1 cellular context compared by ENCODE assay signal in the genomic region with DNA sequence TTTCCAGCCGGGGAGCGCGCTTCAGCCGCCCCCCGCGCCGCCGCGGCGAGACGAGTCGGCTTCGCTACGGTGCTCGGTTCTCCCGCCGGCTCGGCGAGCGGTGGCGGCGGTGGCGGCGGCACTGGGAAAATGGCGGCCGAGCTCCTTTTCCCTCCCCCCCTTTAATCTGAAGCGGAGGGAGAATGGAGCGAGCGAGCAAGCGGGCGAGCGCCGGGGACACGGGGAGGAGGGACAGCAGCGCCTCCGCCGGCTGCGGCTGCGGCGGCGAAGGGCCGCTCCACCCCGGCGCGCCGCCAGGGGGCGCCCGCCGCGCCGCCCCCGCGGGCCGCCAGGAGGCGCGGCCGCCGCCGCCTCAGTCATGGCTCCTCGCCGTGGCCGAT.
TF ChIP-seq lines count a peak whose summit lies in the region.

A gene with protein sequence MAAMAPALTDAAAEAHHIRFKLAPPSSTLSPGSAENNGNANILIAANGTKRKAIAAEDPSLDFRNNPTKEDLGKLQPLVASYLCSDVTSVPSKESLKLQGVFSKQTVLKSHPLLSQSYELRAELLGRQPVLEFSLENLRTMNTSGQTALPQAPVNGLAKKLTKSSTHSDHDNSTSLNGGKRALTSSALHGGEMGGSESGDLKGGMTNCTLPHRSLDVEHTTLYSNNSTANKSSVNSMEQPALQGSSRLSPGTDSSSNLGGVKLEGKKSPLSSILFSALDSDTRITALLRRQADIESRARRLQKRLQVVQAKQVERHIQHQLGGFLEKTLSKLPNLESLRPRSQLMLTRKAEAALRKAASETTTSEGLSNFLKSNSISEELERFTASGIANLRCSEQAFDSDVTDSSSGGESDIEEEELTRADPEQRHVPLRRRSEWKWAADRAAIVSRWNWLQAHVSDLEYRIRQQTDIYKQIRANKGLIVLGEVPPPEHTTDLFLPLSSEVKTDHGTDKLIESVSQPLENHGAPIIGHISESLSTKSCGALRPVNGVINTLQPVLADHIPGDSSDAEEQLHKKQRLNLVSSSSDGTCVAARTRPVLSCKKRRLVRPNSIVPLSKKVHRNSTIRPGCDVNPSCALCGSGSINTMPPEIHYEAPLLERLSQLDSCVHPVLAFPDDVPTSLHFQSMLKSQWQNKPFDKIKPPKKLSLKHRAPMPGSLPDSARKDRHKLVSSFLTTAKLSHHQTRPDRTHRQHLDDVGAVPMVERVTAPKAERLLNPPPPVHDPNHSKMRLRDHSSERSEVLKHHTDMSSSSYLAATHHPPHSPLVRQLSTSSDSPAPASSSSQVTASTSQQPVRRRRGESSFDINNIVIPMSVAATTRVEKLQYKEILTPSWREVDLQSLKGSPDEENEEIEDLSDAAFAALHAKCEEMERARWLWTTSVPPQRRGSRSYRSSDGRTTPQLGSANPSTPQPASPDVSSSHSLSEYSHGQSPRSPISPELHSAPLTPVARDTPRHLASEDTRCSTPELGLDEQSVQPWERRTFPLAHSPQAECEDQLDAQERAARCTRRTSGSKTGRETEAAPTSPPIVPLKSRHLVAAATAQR (N-terminal part only) (minus strand): TSS at position 184 of the 380 bp plus-strand sequence. CDS start 21,286 bp downstream, outside the sequence.

TF ChIP-seq in K562, 482 proteins besides CTCF, POLR2A, EP300 and RAD21 (continued from another document and continues in another):
- TF ChIP-seq NR2C2 (CRISPR knock-in tag; IDR thresholded peaks at IDR 0.05) = no peak
- TF ChIP-seq NR2C2 (tag; IDR thresholded peaks at IDR 0.05) = no peak
- TF ChIP-seq ZNF830 (CRISPR knock-in tag; IDR thresholded peaks at IDR 0.05) = no peak
- no peak; the same call in 1 of the 2 replicates for TF ChIP-seq TCF7 (IDR thresholded peaks at IDR 0.05; ENCODE audit: borderline replicate concordance)
- no peak for TF ChIP-seq ZNF766 (CRISPR knock-in tag; conservative IDR thresholded peaks at IDR 0.05)
- TF ChIP-seq GATAD2A (IDR thresholded peaks at IDR 0.05) = peak; percentile 60; the same call in 1 of the 2 replicates
- TF ChIP-seq, protein P1, sequence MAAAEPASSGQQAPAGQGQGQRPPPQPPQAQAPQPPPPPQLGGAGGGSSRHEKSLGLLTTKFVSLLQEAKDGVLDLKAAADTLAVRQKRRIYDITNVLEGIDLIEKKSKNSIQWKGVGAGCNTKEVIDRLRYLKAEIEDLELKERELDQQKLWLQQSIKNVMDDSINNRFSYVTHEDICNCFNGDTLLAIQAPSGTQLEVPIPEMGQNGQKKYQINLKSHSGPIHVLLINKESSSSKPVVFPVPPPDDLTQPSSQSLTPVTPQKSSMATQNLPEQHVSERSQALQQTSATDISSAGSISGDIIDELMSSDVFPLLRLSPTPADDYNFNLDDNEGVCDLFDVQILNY (CRISPR knock-in tag; IDR thresholded peaks at IDR 0.05) = no peak
- TF ChIP-seq, protein P2, sequence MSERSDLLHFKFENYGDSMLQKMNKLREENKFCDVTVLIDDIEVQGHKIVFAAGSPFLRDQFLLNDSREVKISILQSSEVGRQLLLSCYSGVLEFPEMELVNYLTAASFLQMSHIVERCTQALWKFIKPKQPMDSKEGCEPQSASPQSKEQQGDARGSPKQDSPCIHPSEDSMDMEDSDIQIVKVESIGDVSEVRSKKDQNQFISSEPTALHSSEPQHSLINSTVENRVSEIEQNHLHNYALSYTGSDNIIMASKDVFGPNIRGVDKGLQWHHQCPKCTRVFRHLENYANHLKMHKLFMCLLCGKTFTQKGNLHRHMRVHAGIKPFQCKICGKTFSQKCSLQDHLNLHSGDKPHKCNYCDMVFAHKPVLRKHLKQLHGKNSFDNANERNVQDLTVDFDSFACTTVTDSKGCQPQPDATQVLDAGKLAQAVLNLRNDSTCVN (CRISPR knock-in tag; IDR thresholded peaks at IDR 0.05) = no peak
- TF ChIP-seq, protein P3, sequence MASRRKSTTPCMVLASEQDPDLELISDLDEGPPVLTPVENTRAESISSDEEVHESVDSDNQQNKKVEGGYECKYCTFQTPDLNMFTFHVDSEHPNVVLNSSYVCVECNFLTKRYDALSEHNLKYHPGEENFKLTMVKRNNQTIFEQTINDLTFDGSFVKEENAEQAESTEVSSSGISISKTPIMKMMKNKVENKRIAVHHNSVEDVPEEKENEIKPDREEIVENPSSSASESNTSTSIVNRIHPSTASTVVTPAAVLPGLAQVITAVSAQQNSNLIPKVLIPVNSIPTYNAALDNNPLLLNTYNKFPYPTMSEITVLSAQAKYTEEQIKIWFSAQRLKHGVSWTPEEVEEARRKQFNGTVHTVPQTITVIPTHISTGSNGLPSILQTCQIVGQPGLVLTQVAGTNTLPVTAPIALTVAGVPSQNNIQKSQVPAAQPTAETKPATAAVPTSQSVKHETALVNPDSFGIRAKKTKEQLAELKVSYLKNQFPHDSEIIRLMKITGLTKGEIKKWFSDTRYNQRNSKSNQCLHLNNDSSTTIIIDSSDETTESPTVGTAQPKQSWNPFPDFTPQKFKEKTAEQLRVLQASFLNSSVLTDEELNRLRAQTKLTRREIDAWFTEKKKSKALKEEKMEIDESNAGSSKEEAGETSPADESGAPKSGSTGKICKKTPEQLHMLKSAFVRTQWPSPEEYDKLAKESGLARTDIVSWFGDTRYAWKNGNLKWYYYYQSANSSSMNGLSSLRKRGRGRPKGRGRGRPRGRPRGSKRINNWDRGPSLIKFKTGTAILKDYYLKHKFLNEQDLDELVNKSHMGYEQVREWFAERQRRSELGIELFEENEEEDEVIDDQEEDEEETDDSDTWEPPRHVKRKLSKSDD (conservative IDR thresholded peaks at IDR 0.05; ENCODE audit: low read length) = peak; percentile 55; the same call in 1 of the 2 replicates
- TF ChIP-seq ZNF212 (CRISPR knock-in tag; IDR thresholded peaks at IDR 0.05) = peak; percentile 76; the same call in 1 of the 2 replicates
- no peak for TF ChIP-seq MYBL2 (IDR thresholded peaks at IDR 0.05; ENCODE audit: low read depth)
- TF ChIP-seq MYBL2 (CRISPR knock-in tag; IDR thresholded peaks at IDR 0.05; ENCODE audit: borderline replicate concordance) = no peak
- TF ChIP-seq RHOXF2B (CRISPR knock-in tag; conservative IDR thresholded peaks at IDR 0.05) = no peak
- TF ChIP-seq COPS2 (conservative IDR thresholded peaks at IDR 0.05) = no peak
- no peak for TF ChIP-seq ZNF239 (CRISPR knock-in tag; IDR thresholded peaks at IDR 0.05)
- no peak for TF ChIP-seq ELF4 (CRISPR knock-in tag; IDR thresholded peaks at IDR 0.05)
- TF ChIP-seq, protein P4, sequence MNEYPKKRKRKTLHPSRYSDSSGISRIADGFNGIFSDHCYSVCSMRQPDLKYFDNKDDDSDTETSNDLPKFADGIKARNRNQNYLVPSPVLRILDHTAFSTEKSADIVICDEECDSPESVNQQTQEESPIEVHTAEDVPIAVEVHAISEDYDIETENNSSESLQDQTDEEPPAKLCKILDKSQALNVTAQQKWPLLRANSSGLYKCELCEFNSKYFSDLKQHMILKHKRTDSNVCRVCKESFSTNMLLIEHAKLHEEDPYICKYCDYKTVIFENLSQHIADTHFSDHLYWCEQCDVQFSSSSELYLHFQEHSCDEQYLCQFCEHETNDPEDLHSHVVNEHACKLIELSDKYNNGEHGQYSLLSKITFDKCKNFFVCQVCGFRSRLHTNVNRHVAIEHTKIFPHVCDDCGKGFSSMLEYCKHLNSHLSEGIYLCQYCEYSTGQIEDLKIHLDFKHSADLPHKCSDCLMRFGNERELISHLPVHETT (CRISPR knock-in tag; conservative IDR thresholded peaks at IDR 0.05 in 1 of 2, IDR thresholded peaks at IDR 0.05 in 1 of 2) = peak in 1 of 2 experiments; percentile 98; a peak in 2 of 4 replicates
- no peak for TF ChIP-seq GABPB2 (CRISPR knock-in tag; conservative IDR thresholded peaks at IDR 0.05)
- TF ChIP-seq KLF16 (IDR thresholded peaks at IDR 0.05) = no peak
- no peak for TF ChIP-seq ESRRB (CRISPR knock-in tag; IDR thresholded peaks at IDR 0.05; ENCODE audit: borderline replicate concordance)
- no peak for TF ChIP-seq MAFG (tag; conservative IDR thresholded peaks at IDR 0.05)
- TF ChIP-seq ASH1L (IDR thresholded peaks at IDR 0.05; ENCODE audit: borderline replicate concordance, low read depth, partially characterized antibody) = no peak
- no peak for TF ChIP-seq SMARCC2 (IDR thresholded peaks at IDR 0.05; ENCODE audit: low read depth)
- TF ChIP-seq, protein P5, sequence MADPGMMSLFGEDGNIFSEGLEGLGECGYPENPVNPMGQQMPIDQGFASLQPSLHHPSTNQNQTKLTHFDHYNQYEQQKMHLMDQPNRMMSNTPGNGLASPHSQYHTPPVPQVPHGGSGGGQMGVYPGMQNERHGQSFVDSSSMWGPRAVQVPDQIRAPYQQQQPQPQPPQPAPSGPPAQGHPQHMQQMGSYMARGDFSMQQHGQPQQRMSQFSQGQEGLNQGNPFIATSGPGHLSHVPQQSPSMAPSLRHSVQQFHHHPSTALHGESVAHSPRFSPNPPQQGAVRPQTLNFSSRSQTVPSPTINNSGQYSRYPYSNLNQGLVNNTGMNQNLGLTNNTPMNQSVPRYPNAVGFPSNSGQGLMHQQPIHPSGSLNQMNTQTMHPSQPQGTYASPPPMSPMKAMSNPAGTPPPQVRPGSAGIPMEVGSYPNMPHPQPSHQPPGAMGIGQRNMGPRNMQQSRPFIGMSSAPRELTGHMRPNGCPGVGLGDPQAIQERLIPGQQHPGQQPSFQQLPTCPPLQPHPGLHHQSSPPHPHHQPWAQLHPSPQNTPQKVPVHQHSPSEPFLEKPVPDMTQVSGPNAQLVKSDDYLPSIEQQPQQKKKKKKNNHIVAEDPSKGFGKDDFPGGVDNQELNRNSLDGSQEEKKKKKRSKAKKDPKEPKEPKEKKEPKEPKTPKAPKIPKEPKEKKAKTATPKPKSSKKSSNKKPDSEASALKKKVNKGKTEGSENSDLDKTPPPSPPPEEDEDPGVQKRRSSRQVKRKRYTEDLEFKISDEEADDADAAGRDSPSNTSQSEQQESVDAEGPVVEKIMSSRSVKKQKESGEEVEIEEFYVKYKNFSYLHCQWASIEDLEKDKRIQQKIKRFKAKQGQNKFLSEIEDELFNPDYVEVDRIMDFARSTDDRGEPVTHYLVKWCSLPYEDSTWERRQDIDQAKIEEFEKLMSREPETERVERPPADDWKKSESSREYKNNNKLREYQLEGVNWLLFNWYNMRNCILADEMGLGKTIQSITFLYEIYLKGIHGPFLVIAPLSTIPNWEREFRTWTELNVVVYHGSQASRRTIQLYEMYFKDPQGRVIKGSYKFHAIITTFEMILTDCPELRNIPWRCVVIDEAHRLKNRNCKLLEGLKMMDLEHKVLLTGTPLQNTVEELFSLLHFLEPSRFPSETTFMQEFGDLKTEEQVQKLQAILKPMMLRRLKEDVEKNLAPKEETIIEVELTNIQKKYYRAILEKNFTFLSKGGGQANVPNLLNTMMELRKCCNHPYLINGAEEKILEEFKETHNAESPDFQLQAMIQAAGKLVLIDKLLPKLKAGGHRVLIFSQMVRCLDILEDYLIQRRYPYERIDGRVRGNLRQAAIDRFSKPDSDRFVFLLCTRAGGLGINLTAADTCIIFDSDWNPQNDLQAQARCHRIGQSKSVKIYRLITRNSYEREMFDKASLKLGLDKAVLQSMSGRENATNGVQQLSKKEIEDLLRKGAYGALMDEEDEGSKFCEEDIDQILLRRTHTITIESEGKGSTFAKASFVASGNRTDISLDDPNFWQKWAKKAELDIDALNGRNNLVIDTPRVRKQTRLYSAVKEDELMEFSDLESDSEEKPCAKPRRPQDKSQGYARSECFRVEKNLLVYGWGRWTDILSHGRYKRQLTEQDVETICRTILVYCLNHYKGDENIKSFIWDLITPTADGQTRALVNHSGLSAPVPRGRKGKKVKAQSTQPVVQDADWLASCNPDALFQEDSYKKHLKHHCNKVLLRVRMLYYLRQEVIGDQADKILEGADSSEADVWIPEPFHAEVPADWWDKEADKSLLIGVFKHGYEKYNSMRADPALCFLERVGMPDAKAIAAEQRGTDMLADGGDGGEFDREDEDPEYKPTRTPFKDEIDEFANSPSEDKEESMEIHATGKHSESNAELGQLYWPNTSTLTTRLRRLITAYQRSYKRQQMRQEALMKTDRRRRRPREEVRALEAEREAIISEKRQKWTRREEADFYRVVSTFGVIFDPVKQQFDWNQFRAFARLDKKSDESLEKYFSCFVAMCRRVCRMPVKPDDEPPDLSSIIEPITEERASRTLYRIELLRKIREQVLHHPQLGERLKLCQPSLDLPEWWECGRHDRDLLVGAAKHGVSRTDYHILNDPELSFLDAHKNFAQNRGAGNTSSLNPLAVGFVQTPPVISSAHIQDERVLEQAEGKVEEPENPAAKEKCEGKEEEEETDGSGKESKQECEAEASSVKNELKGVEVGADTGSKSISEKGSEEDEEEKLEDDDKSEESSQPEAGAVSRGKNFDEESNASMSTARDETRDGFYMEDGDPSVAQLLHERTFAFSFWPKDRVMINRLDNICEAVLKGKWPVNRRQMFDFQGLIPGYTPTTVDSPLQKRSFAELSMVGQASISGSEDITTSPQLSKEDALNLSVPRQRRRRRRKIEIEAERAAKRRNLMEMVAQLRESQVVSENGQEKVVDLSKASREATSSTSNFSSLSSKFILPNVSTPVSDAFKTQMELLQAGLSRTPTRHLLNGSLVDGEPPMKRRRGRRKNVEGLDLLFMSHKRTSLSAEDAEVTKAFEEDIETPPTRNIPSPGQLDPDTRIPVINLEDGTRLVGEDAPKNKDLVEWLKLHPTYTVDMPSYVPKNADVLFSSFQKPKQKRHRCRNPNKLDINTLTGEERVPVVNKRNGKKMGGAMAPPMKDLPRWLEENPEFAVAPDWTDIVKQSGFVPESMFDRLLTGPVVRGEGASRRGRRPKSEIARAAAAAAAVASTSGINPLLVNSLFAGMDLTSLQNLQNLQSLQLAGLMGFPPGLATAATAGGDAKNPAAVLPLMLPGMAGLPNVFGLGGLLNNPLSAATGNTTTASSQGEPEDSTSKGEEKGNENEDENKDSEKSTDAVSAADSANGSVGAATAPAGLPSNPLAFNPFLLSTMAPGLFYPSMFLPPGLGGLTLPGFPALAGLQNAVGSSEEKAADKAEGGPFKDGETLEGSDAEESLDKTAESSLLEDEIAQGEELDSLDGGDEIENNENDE (IDR thresholded peaks at IDR 0.05; ENCODE audit: low read depth, low read length) = no peak
- TF ChIP-seq, protein P6, sequence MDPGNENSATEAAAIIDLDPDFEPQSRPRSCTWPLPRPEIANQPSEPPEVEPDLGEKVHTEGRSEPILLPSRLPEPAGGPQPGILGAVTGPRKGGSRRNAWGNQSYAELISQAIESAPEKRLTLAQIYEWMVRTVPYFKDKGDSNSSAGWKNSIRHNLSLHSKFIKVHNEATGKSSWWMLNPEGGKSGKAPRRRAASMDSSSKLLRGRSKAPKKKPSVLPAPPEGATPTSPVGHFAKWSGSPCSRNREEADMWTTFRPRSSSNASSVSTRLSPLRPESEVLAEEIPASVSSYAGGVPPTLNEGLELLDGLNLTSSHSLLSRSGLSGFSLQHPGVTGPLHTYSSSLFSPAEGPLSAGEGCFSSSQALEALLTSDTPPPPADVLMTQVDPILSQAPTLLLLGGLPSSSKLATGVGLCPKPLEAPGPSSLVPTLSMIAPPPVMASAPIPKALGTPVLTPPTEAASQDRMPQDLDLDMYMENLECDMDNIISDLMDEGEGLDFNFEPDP (CRISPR knock-in tag; IDR thresholded peaks at IDR 0.05) = no peak
- no peak for TF ChIP-seq ZC3H4 (CRISPR knock-in tag; IDR thresholded peaks at IDR 0.05; ENCODE audit: borderline replicate concordance)
- no peak for TF ChIP-seq EZH2 (IDR thresholded peaks at IDR 0.05; ENCODE audit: borderline replicate concordance, low read depth, low read length)
- TF ChIP-seq, protein P7, sequence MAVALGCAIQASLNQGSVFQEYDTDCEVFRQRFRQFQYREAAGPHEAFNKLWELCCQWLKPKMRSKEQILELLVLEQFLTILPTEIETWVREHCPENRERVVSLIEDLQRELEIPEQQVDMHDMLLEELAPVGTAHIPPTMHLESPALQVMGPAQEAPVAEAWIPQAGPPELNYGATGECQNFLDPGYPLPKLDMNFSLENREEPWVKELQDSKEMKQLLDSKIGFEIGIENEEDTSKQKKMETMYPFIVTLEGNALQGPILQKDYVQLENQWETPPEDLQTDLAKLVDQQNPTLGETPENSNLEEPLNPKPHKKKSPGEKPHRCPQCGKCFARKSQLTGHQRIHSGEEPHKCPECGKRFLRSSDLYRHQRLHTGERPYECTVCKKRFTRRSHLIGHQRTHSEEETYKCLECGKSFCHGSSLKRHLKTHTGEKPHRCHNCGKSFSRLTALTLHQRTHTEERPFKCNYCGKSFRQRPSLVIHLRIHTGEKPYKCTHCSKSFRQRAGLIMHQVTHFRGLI (CRISPR knock-in tag; IDR thresholded peaks at IDR 0.05) = no peak
- no peak for TF ChIP-seq EWSR1 (IDR thresholded peaks at IDR 0.05; ENCODE audit: borderline replicate concordance, low read depth, partially characterized antibody)
- peak; percentile 8; the same call in 1 of the 2 replicates for TF ChIP-seq ZNF24 (IDR thresholded peaks at IDR 0.05)
